20 cellular contexts compared by ENCODE assay signal in genomic region chr6:56036911-56037310, GRCh38.
A peak's percentile ranks its signal among the peaks of the same experiment; 100 is the strongest.
DNase-seq lines count a peak whose midpoint lies in the region; ATAC-seq and TF ChIP-seq lines count a peak whose summit lies in the region.
"Had no signal": no experiment of that assay in that cellular context is flagged by ENCODE, and none has a peak within 500 bp of the region (broad histone marks: within the 10 kb centered on the region; RNA-seq: fewer than 3 reads in every experiment).

No MANE protein-coding gene starts in this region.

- H3K4me3 ChIP-seq in lower leg skin (ENCODE audit: low read depth, poor library complexity, severe bottlenecking) = no peak overlapping the region
- H3K4me3 ChIP-seq: BLaER1 treated with 17β-estradiol and CSF1 and Interleukin-3, amounts not matched to agents 10 nM and 100 nM had no signal

- peak; percentile 79 for DNase-seq in NCI-H2171 treated with DMSO at 0.1 percent for 48 hours (lab: John Stamatoyannopoulos, UW)
- DNase-seq in NCI-H2171 (lab: John Stamatoyannopoulos, UW) = no peak
- DNase-seq in NCI-H69 (lab: John Stamatoyannopoulos, UW) = peak; percentile 20
- DNase-seq in myocyte (ENCODE audit: low read depth) = peak; percentile 27
- DNase-seq in lower leg skin (ENCODE audit: low spot score in 2 of 2) = no peak
- no peak for DNase-seq in stimulated activated CD4-positive, alpha-beta T cell treated with anti-CD3 and anti-CD28 coated beads, Interleukin-4, amount 100 ng/mL, for 4 hours
- DNase-seq in activated CD4-positive, alpha-beta T cell treated with anti-CD3 and anti-CD28 coated beads for 36 hours = no peak
- no peak for DNase-seq in NCI-H2081 treated with DMSO at 0.1 percent for 48 hours (lab: John Stamatoyannopoulos, UW)
- DNase-seq: 8988T; CD8-positive, alpha-beta memory T cell; COR-L47; DMS153; DMS79; GF-D8; GOT3; H7; HFFc6 had no signal

- H3K36me3 Mint-ChIP-seq in activated CD4-positive, alpha-beta T cell treated with anti-CD3 and anti-CD28 coated beads for 36 hours (ENCODE audit: low read depth) = no peaks in the 10 kb centered on the region
- H3K36me3 Mint-ChIP-seq: CD8-positive, alpha-beta memory T cell had no signal

- no peak for TF ChIP-seq CTCF in lower leg skin (IDR thresholded peaks at IDR 0.05)

- intact Hi-C loops in lower leg skin (cut with DNase I; ENCODE audit: low total_unique reads) = no loop called here
- intact Hi-C loops in activated CD4-positive, alpha-beta T cell treated with anti-CD3 and anti-CD28 coated beads for 36 hours (cut with DNase I, micrococcal nuclease) = no loop called here

- H3K4me1 Mint-ChIP-seq in activated CD4-positive, alpha-beta T cell treated with anti-CD3 and anti-CD28 coated beads for 36 hours = no peaks in the 10 kb centered on the region
- H3K4me1 Mint-ChIP-seq: B cell; CD8-positive, alpha-beta memory T cell had no signal

- H3K9me3 Mint-ChIP-seq in activated CD4-positive, alpha-beta T cell treated with anti-CD3 and anti-CD28 coated beads for 36 hours (ENCODE audit: low read depth) = no peaks in the 10 kb centered on the region
- H3K9me3 Mint-ChIP-seq: HFFc6 had no signal

- ATAC-seq in activated CD4-positive, alpha-beta T cell treated with anti-CD3 and anti-CD28 coated beads for 36 hours = no peak
- ATAC-seq: HCT116 had no signal

- 25 to 36% methylated on average over 1 of the region's 1 CpG for WGBS in lower leg skin, 2 donors

- POLR2A ChIA-PET in activated CD4-positive, alpha-beta T cell treated with anti-CD3 and anti-CD28 coated beads for 36 hours (lab: Charles Lee) = no interaction called here

- H3K27ac Mint-ChIP-seq in activated CD4-positive, alpha-beta T cell treated with anti-CD3 and anti-CD28 coated beads for 36 hours = no peak overlapping the region
- H3K27ac Mint-ChIP-seq: B cell; CD8-positive, alpha-beta memory T cell; HFFc6 had no signal

- CTCF ChIA-PET in activated CD4-positive, alpha-beta T cell treated with anti-CD3 and anti-CD28 coated beads for 36 hours (lab: Charles Lee) = no interaction called here

- H3K4me3 Mint-ChIP-seq in activated CD4-positive, alpha-beta T cell treated with anti-CD3 and anti-CD28 coated beads for 36 hours = no peak overlapping the region
- H3K4me3 Mint-ChIP-seq: B cell; CD8-positive, alpha-beta memory T cell; HFFc6 had no signal

- H3K27me3 Mint-ChIP-seq in activated CD4-positive, alpha-beta T cell treated with anti-CD3 and anti-CD28 coated beads for 36 hours = no peaks in the 10 kb centered on the region
- H3K27me3 Mint-ChIP-seq: B cell; CD8-positive, alpha-beta memory T cell had no signal

- no peak for TF ChIP-seq POLR2A in lower leg skin (IDR thresholded peaks at IDR 0.05)

Comparison
In these comparisons a context has a peak if more than half of its experiments do, and no peak if none do; other contexts are left out.
1. DNase-seq: peak in NCI-H2171 treated with DMSO at 0.1 percent for 48 hours (single experiment), NCI-H69 (single experiment) and myocyte (single experiment); none in NCI-H2171 (single experiment), lower leg skin (0 of 2), stimulated activated CD4-positive, alpha-beta T cell treated with anti-CD3 and anti-CD28 coated beads, Interleukin-4, amount 100 ng/mL, for 4 hours (0 of 2), activated CD4-positive, alpha-beta T cell treated with anti-CD3 and anti-CD28 coated beads for 36 hours (single experiment) and NCI-H2081 treated with DMSO at 0.1 percent for 48 hours (single experiment).